ENCODE assay signal across 24 cellular contexts in the genomic region with DNA sequence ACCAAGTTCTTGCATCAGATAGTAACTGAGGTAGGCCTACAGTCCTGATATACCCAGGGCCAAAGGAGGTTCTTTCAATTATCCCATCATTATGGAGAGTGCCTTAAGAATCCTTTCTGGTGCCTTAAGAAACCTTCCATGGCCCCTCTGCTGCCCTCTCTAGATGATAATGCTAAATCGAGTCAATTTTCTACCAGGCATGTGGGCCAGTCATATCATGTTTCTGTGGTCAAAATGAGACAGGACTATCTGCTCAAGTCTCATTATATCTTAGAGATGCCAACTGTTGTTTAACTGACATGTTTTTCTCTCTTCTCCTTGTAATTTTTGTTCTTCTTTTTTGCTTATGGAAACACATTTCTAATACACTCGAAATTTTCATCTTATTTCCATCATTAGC.
"Had no signal": no experiment of that assay in that cellular context is flagged by ENCODE, and none has a peak within 500 bp of the region (broad histone marks: within the 10 kb centered on the region; RNA-seq: fewer than 3 reads in every experiment).

No MANE protein-coding gene starts in this region.

- H3K4me1 ChIP-seq: esophagus muscularis mucosa, heart left ventricle, prostate gland, thyroid gland had no signal

- H3K27me3 Mint-ChIP-seq: activated naive CD8-positive, alpha-beta T cell treated with anti-CD3 and anti-CD28 coated beads, Interleukin-2, amount 10 ng/mL, durations not matched to agents 7 days and 5 days had no signal

- H3K4me3 ChIP-seq: coronary artery, esophagus muscularis mucosa, heart left ventricle, ovary, prostate gland, thyroid gland had no signal

- H3K36me3 Mint-ChIP-seq: activated naive CD8-positive, alpha-beta T cell treated with anti-CD3 and anti-CD28 coated beads, Interleukin-2, amount 10 ng/mL, durations not matched to agents 7 days and 5 days had no signal

- H3K4me1 Mint-ChIP-seq: activated naive CD8-positive, alpha-beta T cell treated with anti-CD3 and anti-CD28 coated beads, Interleukin-2, amount 10 ng/mL, durations not matched to agents 7 days and 5 days had no signal

- H3K4me3 Mint-ChIP-seq: activated naive CD8-positive, alpha-beta T cell treated with anti-CD3 and anti-CD28 coated beads, Interleukin-2, amount 10 ng/mL, durations not matched to agents 7 days and 5 days; activated T-cell treated with anti-CD3 and anti-CD28 coated beads, Interleukin-2, amount 50 U/mL, for 4 hours; nephron had no signal

- H3K27ac ChIP-seq: coronary artery, esophagus muscularis mucosa, heart left ventricle, neutrophil, ovary, prostate gland, thyroid gland had no signal

- FAIRE-seq: frontal cortex had no signal

- H3K9me3 Mint-ChIP-seq: activated naive CD8-positive, alpha-beta T cell treated with anti-CD3 and anti-CD28 coated beads, Interleukin-2, amount 10 ng/mL, durations not matched to agents 7 days and 5 days; activated T-cell treated with anti-CD3 and anti-CD28 coated beads, Interleukin-2, amount 50 U/mL, for 4 hours; activated T-helper 2 cell treated with anti-CD3 and anti-CD28 coated beads, Interferon-gamma antibody, Interleukin-2, Interleukin-4, amounts not matched to agents 10 μg/mL and 5 μg/mL and 100 μg/mL, durations not matched to agents 14 hours and 24 hours and 36 hours; nephron had no signal

- H3K36me3 ChIP-seq: esophagus muscularis mucosa, heart left ventricle, neutrophil, ovary, prostate gland, thyroid gland had no signal

- DNase-seq: activated CD4-positive, alpha-beta T cell treated with anti-CD3 and anti-CD28 coated beads for 4 hours; activated CD4-positive, alpha-beta T cell treated with anti-CD3 and anti-CD28 coated beads, Interleukin-2, amount 50 U/mL, for 48 hours; activated CD4-positive, CD25-positive, alpha-beta regulatory T cell; activated CD8-positive, alpha-beta memory T cell treated with anti-CD3 and anti-CD28 coated beads, Interleukin-2, amount 50 U/mL, for 48 hours; activated naive CD4-positive, alpha-beta T cell; activated naive CD8-positive, alpha-beta T cell treated with anti-CD3 and anti-CD28 coated beads, Interleukin-2, amount 10 ng/mL, durations not matched to agents 7 days and 5 days; activated T-cell treated with anti-CD3 and anti-CD28 coated beads, Interleukin-2, amount 50 U/mL, for 4 hours; amygdala; cerebellar nuclear complex; heart left ventricle; islet precursor cell; left cardiac atrium; midbrain; ovary; stimulated activated CD4-positive, alpha-beta T cell treated with anti-CD3 and anti-CD28 coated beads, Interleukin-4, amount 100 ng/mL, for 24 hours; stimulated activated naive CD8-positive, alpha-beta T cell treated with anti-CD3 and anti-CD28 coated beads, Interleukin-15, Interleukin-2, amounts not matched to agents 100 U/mL and 50 U/mL, for 24 hours; thyroid gland had no signal

- H3K9me3 ChIP-seq: esophagus muscularis mucosa, heart left ventricle, neutrophil, ovary, prostate gland, thyroid gland had no signal

- ATAC-seq: activated T-cell treated with anti-CD3 and anti-CD28 coated beads, Interleukin-2, amount 50 U/mL, for 4 hours; heart left ventricle; left cardiac atrium; stimulated activated naive CD8-positive, alpha-beta T cell treated with anti-CD3 and anti-CD28 coated beads, Interleukin-15, Interleukin-2, amounts not matched to agents 100 U/mL and 50 U/mL, for 24 hours had no signal

- H3K27ac Mint-ChIP-seq: activated naive CD8-positive, alpha-beta T cell treated with anti-CD3 and anti-CD28 coated beads, Interleukin-2, amount 10 ng/mL, durations not matched to agents 7 days and 5 days; activated T-helper 2 cell treated with anti-CD3 and anti-CD28 coated beads, Interferon-gamma antibody, Interleukin-2, Interleukin-4, amounts not matched to agents 10 μg/mL and 5 μg/mL and 100 μg/mL, durations not matched to agents 14 hours and 24 hours and 36 hours; nephron had no signal

- H3K27me3 ChIP-seq: esophagus muscularis mucosa, heart left ventricle, neutrophil, ovary, thyroid gland had no signal
